Comparison of ENCODE assay signal across 14 cellular contexts in genomic region chr7:22487978-22488642, GRCh38. TPM values are rescaled to one million over a fixed set of nuclear protein-coding genes. Genes with fewer than 3 reads are reported as not detected.
A peak's percentile ranks its signal among the peaks of the same experiment; 100 is the strongest.
DNase-seq lines count a peak whose midpoint lies in the region; ATAC-seq and TF ChIP-seq lines count a peak whose summit lies in the region.
"Had no signal": no experiment of that assay in that cellular context is flagged by ENCODE, and none has a peak within 500 bp of the region (broad histone marks: within the 10 kb centered on the region; RNA-seq: fewer than 3 reads in every experiment).

No MANE protein-coding gene starts in this region.

- H4K20me1 ChIP-seq in osteoblast (ENCODE audit: insufficient read depth, low read length): no peaks in the 10 kb centered on the region

- H3K36me3 Mint-ChIP-seq in WTC11: no peaks in the 10 kb centered on the region

- no peak overlapping the region for H2AFZ ChIP-seq in osteoblast (ENCODE audit: low read length)
- H2AFZ ChIP-seq: hepatocyte had no signal

- POLR2A ChIA-PET in WTC11 (lab: Charles Lee): no interaction called here

- H3K36me3 ChIP-seq in H7 (replicated peaks; ENCODE audit: control insufficient read depth, insufficient read depth, low read length): no peaks in the 10 kb centered on the region
- peaks cover 21% of the 10 kb centered on the region for H3K36me3 ChIP-seq in osteoblast (ENCODE audit: insufficient read depth, low read length)
- H3K36me3 ChIP-seq: prostate gland, thyroid gland had no signal

- H3K9me3 ChIP-seq in osteoblast (ENCODE audit: low read depth, low read length): no peaks in the 10 kb centered on the region
- H3K9me3 ChIP-seq: prostate gland, thyroid gland had no signal

- CTCF ChIA-PET in WTC11 (lab: Charles Lee): interaction anchor here (1.8 kb wide), 1 partner anchor 378 kb away, joined by 10 read pairs; no protein-coding TSS in a partner anchor

- peaks cover 22% of the 10 kb centered on the region for H3K4me1 ChIP-seq in osteoblast (ENCODE audit: insufficient read depth, low read length)
- H3K4me1 ChIP-seq: prostate gland, thyroid gland had no signal

- no peaks in the 10 kb centered on the region for H3K27me3 Mint-ChIP-seq in WTC11 (ENCODE audit: low read depth)
- H3K27me3 Mint-ChIP-seq: stimulated activated memory B cell treated with anti-CD40 and anti-IgM and Interleukin-4, amounts not matched to agents 10 μg/mL and 1 μg/mL and 100 μg/mL, for 72 hours had no signal

- H3K27ac ChIP-seq in osteoblast (ENCODE audit: low read depth, low read length): peak overlapping the region; percentile 2
- H3K27ac ChIP-seq: 22Rv1, hepatocyte, prostate gland, thyroid gland had no signal

- ATAC-seq in WTC11 (peak; percentile 29), HG03565 (IDR thresholded peaks at IDR 0.05; ENCODE audit: unreplicated experiment) (no peak), HG03159 (IDR thresholded peaks at IDR 0.05; ENCODE audit: unreplicated experiment) (no peak)
- ATAC-seq: stimulated activated memory B cell treated with anti-CD40 and anti-IgM and Interleukin-4, amounts not matched to agents 10 μg/mL and 1 μg/mL and 100 μg/mL, for 72 hours had no signal

- H3K9me3 Mint-ChIP-seq in WTC11: no peaks in the 10 kb centered on the region
- H3K9me3 Mint-ChIP-seq: activated naive CD8-positive, alpha-beta T cell treated with anti-CD3 and anti-CD28 coated beads, Interleukin-2, amount 50 U/mL, for 24 hours; stimulated activated memory B cell treated with anti-CD40 and anti-IgM and Interleukin-4, amounts not matched to agents 10 μg/mL and 1 μg/mL and 100 μg/mL, for 72 hours had no signal

- no peak overlapping the region; the same call in 1 of the 2 replicates for H3K27ac Mint-ChIP-seq in WTC11
- H3K27ac Mint-ChIP-seq: activated naive CD8-positive, alpha-beta T cell treated with anti-CD3 and anti-CD28 coated beads, Interleukin-2, amount 50 U/mL, for 24 hours; stimulated activated memory B cell treated with anti-CD40 and anti-IgM and Interleukin-4, amounts not matched to agents 10 μg/mL and 1 μg/mL and 100 μg/mL, for 72 hours had no signal

- H3K27me3 ChIP-seq in H7 (ENCODE audit: control insufficient read depth, insufficient read depth, low read length) (no peaks in the 10 kb centered on the region), osteoblast (ENCODE audit: insufficient read depth, low read length) (no peaks in the 10 kb centered on the region)
- H3K27me3 ChIP-seq: hepatocyte, thyroid gland had no signal

- H3K79me2 ChIP-seq in osteoblast (ENCODE audit: insufficient read depth, low read length): peaks cover 37% of the 10 kb centered on the region
- H3K79me2 ChIP-seq: hepatocyte had no signal

- H3K4me3 Mint-ChIP-seq in WTC11: no peak overlapping the region
- H3K4me3 Mint-ChIP-seq: activated naive CD8-positive, alpha-beta T cell treated with anti-CD3 and anti-CD28 coated beads, Interleukin-2, amount 50 U/mL, for 24 hours; stimulated activated memory B cell treated with anti-CD40 and anti-IgM and Interleukin-4, amounts not matched to agents 10 μg/mL and 1 μg/mL and 100 μg/mL, for 72 hours had no signal

- peak; percentile 37 for DNase-seq in DMS 273 (lab: John Stamatoyannopoulos, UW; ENCODE audit: unreplicated experiment)
- no peak for DNase-seq in DMS 273 treated with DMSO at 0.1 percent for 48 hours (lab: John Stamatoyannopoulos, UW)
- DNase-seq in H7: peak; percentile 23
- DNase-seq in WTC11 (ENCODE audit: low spot score): no peak
- DNase-seq in osteoblast (ENCODE audit: insufficient read length, low spot score, missing footprints): no peak
- DNase-seq in NCI-H2196 (lab: John Stamatoyannopoulos, UW; ENCODE audit: unreplicated experiment): no peak

- H3K4me3 ChIP-seq in H7 (ENCODE audit: insufficient read depth, low read depth, low read length) (no peak overlapping the region), osteoblast (ENCODE audit: insufficient read depth, low read length) (no peak overlapping the region)
- H3K4me3 ChIP-seq: hepatocyte, prostate gland, thyroid gland had no signal

- no peak for TF ChIP-seq CTCF in WTC11 (IDR thresholded peaks at IDR 0.05)
- TF ChIP-seq CTCF in osteoblast (IDR thresholded peaks at IDR 0.05; ENCODE audit: extremely low read depth, low read depth, low read length): no peak

- H3K4me2 ChIP-seq in osteoblast (ENCODE audit: insufficient read depth, low read length): no peak overlapping the region
- H3K4me2 ChIP-seq: hepatocyte had no signal

- H3K4me1 Mint-ChIP-seq in WTC11: peaks cover 14% of the 10 kb centered on the region
- H3K4me1 Mint-ChIP-seq: activated naive CD8-positive, alpha-beta T cell treated with anti-CD3 and anti-CD28 coated beads, Interleukin-2, amount 50 U/mL, for 24 hours; stimulated activated memory B cell treated with anti-CD40 and anti-IgM and Interleukin-4, amounts not matched to agents 10 μg/mL and 1 μg/mL and 100 μg/mL, for 72 hours had no signal

TF ChIP-seq in WTC11, 78 proteins besides CTCF, POLR2A, EP300 and RAD21:
- TF ChIP-seq CREB1 (CRISPR knock-in tag; IDR thresholded peaks at IDR 0.05): no peak
- TF ChIP-seq SMAD3 (CRISPR knock-in tag; IDR thresholded peaks at IDR 0.05; ENCODE audit: borderline replicate concordance): no peak
- no peak for TF ChIP-seq ELF4 (CRISPR knock-in tag; IDR thresholded peaks at IDR 0.05; ENCODE audit: low read depth)
- TF ChIP-seq STAT6 (CRISPR knock-in tag; conservative IDR thresholded peaks at IDR 0.05; ENCODE audit: low read depth): no peak
- no peak for TF ChIP-seq TEAD1 (CRISPR knock-in tag; IDR thresholded peaks at IDR 0.05)
- no peak for TF ChIP-seq PRRX2 (CRISPR knock-in tag; IDR thresholded peaks at IDR 0.05)
- no peak for TF ChIP-seq GABPB1 (CRISPR knock-in tag; IDR thresholded peaks at IDR 0.05)
- TF ChIP-seq ZNF423 (CRISPR knock-in tag; IDR thresholded peaks at IDR 0.05): no peak
- no peak for TF ChIP-seq FOXP4 (CRISPR knock-in tag; IDR thresholded peaks at IDR 0.05)
- no peak for TF ChIP-seq FOXP1 (CRISPR knock-in tag; IDR thresholded peaks at IDR 0.05; ENCODE audit: borderline replicate concordance)
- no peak for TF ChIP-seq ATF6 (CRISPR knock-in tag; IDR thresholded peaks at IDR 0.05)

RNA-seq across cellular contexts. Expression of gene STEAP1B, which starts 11.9 kb away (rescaled TPM):
- 16.0 and 22.7 TPM in 2 replicates for total RNA-seq in H7 (2014; rRNA removed; shearing (Covaris generic))
- total RNA-seq in WTC11 (2021): 5.4 to 6.3 TPM (median 5.5 TPM) in 3 replicates
- total RNA-seq in osteoblast: 31.8 and 40.4 TPM in 2 replicates
- total RNA-seq: hepatocyte had no signal

Comparison
In these comparisons a context has a peak if more than half of its experiments do, and no peak if none do; other contexts are left out.
1. DNase-seq: peak in DMS 273 (single experiment) and H7 (single experiment); none in DMS 273 treated with DMSO at 0.1 percent for 48 hours (single experiment), WTC11 (single experiment), osteoblast (single experiment) and NCI-H2196 (single experiment).